25 cellular contexts compared by ENCODE assay signal in the genomic region with DNA sequence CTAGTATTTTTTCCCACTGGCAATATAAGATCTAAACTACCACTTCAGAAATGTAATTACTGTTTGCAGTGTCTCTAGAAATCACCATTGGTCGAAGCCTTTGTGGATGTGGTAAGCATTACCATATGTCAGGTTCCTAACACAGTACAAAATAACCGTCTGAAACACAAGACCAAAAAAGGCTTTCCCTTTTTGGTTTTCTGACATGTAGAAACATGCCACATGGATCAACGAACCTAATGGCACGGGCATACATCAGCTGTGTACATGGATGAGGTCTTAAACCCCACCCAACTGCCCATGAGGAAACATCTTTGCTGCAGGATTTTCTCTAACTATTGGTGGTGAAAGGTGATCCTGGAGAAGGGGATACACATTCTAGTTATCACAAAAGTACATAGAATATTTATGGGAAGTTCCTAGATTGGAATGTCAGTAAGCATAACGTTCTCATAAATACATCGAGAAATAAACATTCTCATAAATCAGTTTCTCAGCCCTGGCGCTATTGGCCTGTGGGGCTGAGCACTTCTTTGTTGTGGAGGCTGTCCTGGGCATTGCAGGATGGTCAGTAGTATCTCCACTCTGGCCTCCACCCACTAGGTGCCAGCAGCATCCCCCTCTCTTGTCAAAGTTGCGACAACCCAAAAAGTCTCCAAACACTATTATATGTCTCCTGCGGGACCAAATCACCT. TPM values are rescaled to one million over a fixed set of nuclear protein-coding genes. Genes with fewer than 3 reads are reported as not detected.
DNase-seq lines count a peak whose midpoint lies in the region; ATAC-seq and TF ChIP-seq lines count a peak whose summit lies in the region.
"Had no signal": no experiment of that assay in that cellular context is flagged by ENCODE, and none has a peak within 500 bp of the region (broad histone marks: within the 10 kb centered on the region; RNA-seq: fewer than 3 reads in every experiment).

No MANE protein-coding gene starts in this region.

- H3F3A ChIP-seq in neural progenitor cell (ENCODE audit: low read depth): no peaks in the 10 kb centered on the region

- no peak for TF ChIP-seq POLR2A in esophagus muscularis mucosa (IDR thresholded peaks at IDR 0.05; ENCODE audit: low read depth)

- H3K27ac ChIP-seq in left ventricle myocardium inferior (replicated peaks) (peak overlapping the region; percentile 84), esophagus muscularis mucosa (replicated peaks in 1 of 4) (peak overlapping the region; percentile 4 to 62 (median 42)), neural progenitor cell (no peak overlapping the region)
- H3K27ac ChIP-seq: KMS-11, lower lobe of right lung had no signal

- no TSS peak for BruUV-seq in Caco-2 (replicated peaks; lab: Mats Ljungman, UMichigan)

- no peak for ATAC-seq in activated T-cell treated with anti-CD3 and anti-CD28 coated beads, Interleukin-2, amount 50 U/mL, for 4 hours
- ATAC-seq: SK-N-SH treated with all-trans-retinoic acid at 6 μM for 48 hours; stimulated activated naive CD8-positive, alpha-beta T cell treated with anti-CD3 and anti-CD28 coated beads, Interleukin-15, amount 100 ng/mL, for 72 hours had no signal

- H3K4me1 Mint-ChIP-seq in neural progenitor cell: peaks cover 26% of the 10 kb centered on the region
- no peaks in the 10 kb centered on the region for H3K4me1 Mint-ChIP-seq in activated T-cell treated with anti-CD3 and anti-CD28 coated beads, Interleukin-2, amount 50 U/mL, for 4 hours (ENCODE audit: low read depth)
- no peaks in the 10 kb centered on the region for H3K4me1 Mint-ChIP-seq in activated CD4-positive, alpha-beta T cell treated with anti-CD3 and anti-CD28 coated beads, Interleukin-2, amount 10 ng/mL, durations not matched to agents 7 days and 5 days
- H3K4me1 Mint-ChIP-seq in Caco-2 (ENCODE audit: low read depth, unreplicated experiment): peaks cover 15% of the 10 kb centered on the region
- H3K4me1 Mint-ChIP-seq in progenitor cell of endocrine pancreas (ENCODE audit: low read depth): peaks cover 12% of the 10 kb centered on the region
- H3K4me1 Mint-ChIP-seq: activated CD4-positive, alpha-beta memory T cell treated with anti-CD3 and anti-CD28 coated beads, Interleukin-2, amount 10 ng/mL, durations not matched to agents 7 days and 5 days; CD4-positive, CD25-positive, alpha-beta regulatory T cell; stimulated activated naive CD8-positive, alpha-beta T cell treated with anti-CD3 and anti-CD28 coated beads, Interleukin-15, amount 100 ng/mL, for 72 hours had no signal

- H3K4me3 ChIP-seq in left ventricle myocardium inferior: no peak overlapping the region
- no peak overlapping the region for H3K4me3 ChIP-seq in esophagus muscularis mucosa
- H3K4me3 ChIP-seq in neural progenitor cell: no peak overlapping the region
- no peak overlapping the region for H3K4me3 ChIP-seq in Caco-2 (ENCODE audit: low read depth, low read length)
- H3K4me3 ChIP-seq: coronary artery, lower lobe of right lung had no signal

- TF ChIP-seq CTCF in left ventricle myocardium inferior (IDR thresholded peaks at IDR 0.05; ENCODE audit: borderline replicate concordance): no peak
- TF ChIP-seq CTCF in esophagus muscularis mucosa (IDR thresholded peaks at IDR 0.05): no peak
- TF ChIP-seq CTCF in neural progenitor cell (IDR thresholded peaks at IDR 0.05): no peak
- TF ChIP-seq CTCF in Caco-2 (IDR thresholded peaks at IDR 0.05; ENCODE audit: insufficient read depth in 1 of 2, low read depth in 1 of 2, low read length in 1 of 2, severe bottlenecking in 1 of 2, unreplicated experiment in 1 of 2): no peak
- TF ChIP-seq CTCF in progenitor cell of endocrine pancreas (IDR thresholded peaks at IDR 0.05; ENCODE audit: unreplicated experiment): no peak

- 85% methylated on average over 9 of the region's 9 CpGs for WGBS in esophagus muscularis mucosa

- H3K27me3 ChIP-seq in left ventricle myocardium inferior (ENCODE audit: low read depth) (peaks cover 7% of the 10 kb centered on the region), esophagus muscularis mucosa (no peaks in the 10 kb centered on the region), neural progenitor cell (no peaks in the 10 kb centered on the region), Caco-2 (replicated peaks; ENCODE audit: control insufficient read depth, insufficient read depth, low read length) (no peaks in the 10 kb centered on the region)

- H3K4me1 ChIP-seq in left ventricle myocardium inferior: peaks cover 8% of the 10 kb centered on the region
- peaks cover 0 to 14% (median 6%) of the 10 kb centered on the region in 4 donors for H3K4me1 ChIP-seq in esophagus muscularis mucosa
- no peaks in the 10 kb centered on the region for H3K4me1 ChIP-seq in neural progenitor cell
- peaks cover 26% of the 10 kb centered on the region for H3K4me1 ChIP-seq in Caco-2
- H3K4me1 ChIP-seq: lower lobe of right lung had no signal

- H3K27ac Mint-ChIP-seq in neural progenitor cell (peak overlapping the region; percentile 82), Caco-2 (ENCODE audit: unreplicated experiment) (no peak overlapping the region), progenitor cell of endocrine pancreas (no peak overlapping the region)
- H3K27ac Mint-ChIP-seq in activated CD4-positive, alpha-beta T cell treated with anti-CD3 and anti-CD28 coated beads, Interleukin-2, amount 10 ng/mL, durations not matched to agents 7 days and 5 days: no peak overlapping the region
- H3K27ac Mint-ChIP-seq: activated CD4-positive, alpha-beta memory T cell treated with anti-CD3 and anti-CD28 coated beads, Interleukin-2, amount 10 ng/mL, durations not matched to agents 7 days and 5 days; CD4-positive, CD25-positive, alpha-beta regulatory T cell; stimulated activated naive CD8-positive, alpha-beta T cell treated with anti-CD3 and anti-CD28 coated beads, Interleukin-15, amount 100 ng/mL, for 72 hours; type B pancreatic cell had no signal

- intact Hi-C loops in left ventricle myocardium inferior (cut with micrococcal nuclease): no loop called here
- intact Hi-C loops in cardiac septum (cut with DNase I): no loop called here
- intact Hi-C loops in esophagus muscularis mucosa (cut with DNase I): no loop called here
- intact Hi-C loops in Caco-2 (cut with micrococcal nuclease; ENCODE audit: unreplicated experiment): no loop called here

- POLR2A ChIA-PET in activated CD4-positive, alpha-beta T cell treated with anti-CD3 and anti-CD28 coated beads, Interleukin-2, amount 10 ng/mL, durations not matched to agents 7 days and 5 days (lab: Charles Lee): no interaction called here
- POLR2A ChIA-PET in Caco-2 (lab: Charles Lee): no interaction called here

- CTCF ChIA-PET in activated CD4-positive, alpha-beta T cell treated with anti-CD3 and anti-CD28 coated beads, Interleukin-2, amount 10 ng/mL, durations not matched to agents 7 days and 5 days (lab: Charles Lee): no interaction called here
- CTCF ChIA-PET in Caco-2 (lab: Charles Lee): no interaction called here

- peaks cover 3% of the 10 kb centered on the region for H3K9me3 ChIP-seq in left ventricle myocardium inferior (replicated peaks)
- H3K9me3 ChIP-seq in esophagus muscularis mucosa: peaks cover 0 to 1% (median 0%) of the 10 kb centered on the region in 4 donors
- no peaks in the 10 kb centered on the region for H3K9me3 ChIP-seq in neural progenitor cell (ENCODE audit: low read depth)
- H3K9me3 ChIP-seq in Caco-2: no peaks in the 10 kb centered on the region
- H3K9me3 ChIP-seq: lower lobe of right lung had no signal

- H3K27me3 Mint-ChIP-seq in neural progenitor cell (ENCODE audit: insufficient read depth, low read depth) (peaks cover 7% of the 10 kb centered on the region), Caco-2 (ENCODE audit: insufficient read depth, unreplicated experiment) (no peaks in the 10 kb centered on the region), progenitor cell of endocrine pancreas (peaks cover 2% of the 10 kb centered on the region)
- peaks cover 13% of the 10 kb centered on the region for H3K27me3 Mint-ChIP-seq in activated T-cell treated with anti-CD3 and anti-CD28 coated beads, Interleukin-2, amount 50 U/mL, for 4 hours (ENCODE audit: low read depth)
- peaks cover 7% of the 10 kb centered on the region for H3K27me3 Mint-ChIP-seq in activated CD4-positive, alpha-beta T cell treated with anti-CD3 and anti-CD28 coated beads, Interleukin-2, amount 10 ng/mL, durations not matched to agents 7 days and 5 days

- H3K9ac ChIP-seq in neural progenitor cell: no peak overlapping the region
- H3K9ac ChIP-seq: KMS-11 had no signal

- DNase-seq in left ventricle myocardium inferior (no peak), cardiac septum (ENCODE audit: low spot score) (no peak), esophagus muscularis mucosa (ENCODE audit: extremely low spot score) (peak; percentile 39), neural progenitor cell (ENCODE audit: low spot score) (no peak), Caco-2 (no peak), progenitor cell of endocrine pancreas (ENCODE audit: low spot score, unreplicated experiment) (no peak)
- DNase-seq in activated T-cell treated with anti-CD3 and anti-CD28 coated beads, Interleukin-2, amount 50 U/mL, for 4 hours: no peak
- no peak for DNase-seq in activated CD4-positive, alpha-beta T cell treated with anti-CD3 and anti-CD28 coated beads, Interleukin-2, amount 10 ng/mL, durations not matched to agents 7 days and 5 days
- DNase-seq: activated CD4-positive, alpha-beta memory T cell treated with anti-CD3 and anti-CD28 coated beads, Interleukin-2, amount 10 ng/mL, durations not matched to agents 7 days and 5 days; activated CD4-positive, CD25-positive, alpha-beta regulatory T cell; activated gamma-delta T cell treated with Interleukin-2 at 50 U/mL for 16 hours; CD4-positive, CD25-positive, alpha-beta regulatory T cell; hypothalamus; lower lobe of right lung; NCI-H187 treated with DMSO at 0.1 percent for 48 hours; NCI-H226; NCI-H748 treated with DMSO at 0.1 percent for 48 hours; RPMI8226; stimulated activated naive CD8-positive, alpha-beta T cell treated with anti-CD3 and anti-CD28 coated beads, Interleukin-15, amount 100 ng/mL, for 72 hours; T1000 had no signal

- no peaks in the 10 kb centered on the region for H3K79me2 ChIP-seq in neural progenitor cell (ENCODE audit: low read depth)

- H3K4me2 ChIP-seq in neural progenitor cell: no peak overlapping the region
- H3K4me2 ChIP-seq: KMS-11 had no signal

- H3K9me3 Mint-ChIP-seq in neural progenitor cell: peaks cover 7% of the 10 kb centered on the region
- no peaks in the 10 kb centered on the region for H3K9me3 Mint-ChIP-seq in activated T-cell treated with anti-CD3 and anti-CD28 coated beads, Interleukin-2, amount 50 U/mL, for 4 hours
- H3K9me3 Mint-ChIP-seq in activated CD4-positive, alpha-beta T cell treated with anti-CD3 and anti-CD28 coated beads, Interleukin-2, amount 10 ng/mL, durations not matched to agents 7 days and 5 days: no peaks in the 10 kb centered on the region
- H3K9me3 Mint-ChIP-seq in Caco-2 (ENCODE audit: unreplicated experiment): peaks cover 1% of the 10 kb centered on the region
- peaks cover 1% of the 10 kb centered on the region for H3K9me3 Mint-ChIP-seq in progenitor cell of endocrine pancreas (ENCODE audit: low read depth)
- H3K9me3 Mint-ChIP-seq: activated CD4-positive, alpha-beta memory T cell treated with anti-CD3 and anti-CD28 coated beads, Interleukin-2, amount 10 ng/mL, durations not matched to agents 7 days and 5 days had no signal

- no peak overlapping the region for H2AFZ ChIP-seq in neural progenitor cell (replicated peaks)

- TF ChIP-seq EP300 in esophagus muscularis mucosa (IDR thresholded peaks at IDR 0.05): no peak

- H3K4me3 Mint-ChIP-seq in neural progenitor cell: no peak overlapping the region
- H3K4me3 Mint-ChIP-seq in activated T-cell treated with anti-CD3 and anti-CD28 coated beads, Interleukin-2, amount 50 U/mL, for 4 hours: no peak overlapping the region
- no peak overlapping the region for H3K4me3 Mint-ChIP-seq in activated CD4-positive, alpha-beta T cell treated with anti-CD3 and anti-CD28 coated beads, Interleukin-2, amount 10 ng/mL, durations not matched to agents 7 days and 5 days
- H3K4me3 Mint-ChIP-seq in Caco-2 (ENCODE audit: unreplicated experiment): no peak overlapping the region
- H3K4me3 Mint-ChIP-seq in progenitor cell of endocrine pancreas (ENCODE audit: low read depth): no peak overlapping the region
- H3K4me3 Mint-ChIP-seq: activated CD4-positive, alpha-beta memory T cell treated with anti-CD3 and anti-CD28 coated beads, Interleukin-2, amount 10 ng/mL, durations not matched to agents 7 days and 5 days; CD4-positive, CD25-positive, alpha-beta regulatory T cell; stimulated activated naive CD8-positive, alpha-beta T cell treated with anti-CD3 and anti-CD28 coated beads, Interleukin-15, amount 100 ng/mL, for 72 hours; type B pancreatic cell had no signal

- H3K36me3 ChIP-seq in left ventricle myocardium inferior (no peaks in the 10 kb centered on the region), esophagus muscularis mucosa (no peaks in the 10 kb centered on the region), neural progenitor cell (no peaks in the 10 kb centered on the region), Caco-2 (ENCODE audit: control insufficient read depth, insufficient read depth, low read length) (no peaks in the 10 kb centered on the region)
- H3K36me3 ChIP-seq: lower lobe of right lung had no signal

- H3K36me3 Mint-ChIP-seq in neural progenitor cell: no peaks in the 10 kb centered on the region
- no peaks in the 10 kb centered on the region for H3K36me3 Mint-ChIP-seq in activated T-cell treated with anti-CD3 and anti-CD28 coated beads, Interleukin-2, amount 50 U/mL, for 4 hours (ENCODE audit: insufficient read depth)
- H3K36me3 Mint-ChIP-seq in activated CD4-positive, alpha-beta T cell treated with anti-CD3 and anti-CD28 coated beads, Interleukin-2, amount 10 ng/mL, durations not matched to agents 7 days and 5 days (ENCODE audit: low read depth): no peaks in the 10 kb centered on the region
- no peaks in the 10 kb centered on the region for H3K36me3 Mint-ChIP-seq in Caco-2 (ENCODE audit: insufficient read depth, unreplicated experiment)
- H3K36me3 Mint-ChIP-seq in progenitor cell of endocrine pancreas (ENCODE audit: insufficient read depth): no peaks in the 10 kb centered on the region
- H3K36me3 Mint-ChIP-seq: CD4-positive, CD25-positive, alpha-beta regulatory T cell had no signal

- no peaks in the 10 kb centered on the region for H4K20me1 ChIP-seq in neural progenitor cell (ENCODE audit: low read depth)

RNA-seq across cellular contexts. Expression of a gene that starts 9.0 kb away (rescaled TPM):
- 8.5 TPM for total RNA-seq in left ventricle myocardium inferior
- total RNA-seq in cardiac septum: 2.6 TPM
- 10 to 100 TPM; 17.0 to 32.3 (median 28.7) TPM for total RNA-seq in esophagus muscularis mucosa
- total RNA-seq in neural progenitor cell (ENCODE audit: low replicate concordance): not detected in 2 replicates
- total RNA-seq in activated T-cell treated with anti-CD3 and anti-CD28 coated beads, Interleukin-2, amount 50 U/mL, for 4 hours: not detected
- total RNA-seq in activated CD4-positive, alpha-beta T cell treated with anti-CD3 and anti-CD28 coated beads, Interleukin-2, amount 10 ng/mL, durations not matched to agents 7 days and 5 days: not detected
- total RNA-seq in Caco-2 (2022): 0.51 and 1.2 TPM in 2 replicates
- total RNA-seq in progenitor cell of endocrine pancreas: not detected in 2 replicates
- total RNA-seq: activated CD4-positive, alpha-beta memory T cell treated with anti-CD3 and anti-CD28 coated beads, Interleukin-2, amount 10 ng/mL, durations not matched to agents 7 days and 5 days; CD4-positive, CD25-positive, alpha-beta regulatory T cell; HT-29 had no signal
